14 cellular contexts compared by ENCODE assay signal in the genomic region with DNA sequence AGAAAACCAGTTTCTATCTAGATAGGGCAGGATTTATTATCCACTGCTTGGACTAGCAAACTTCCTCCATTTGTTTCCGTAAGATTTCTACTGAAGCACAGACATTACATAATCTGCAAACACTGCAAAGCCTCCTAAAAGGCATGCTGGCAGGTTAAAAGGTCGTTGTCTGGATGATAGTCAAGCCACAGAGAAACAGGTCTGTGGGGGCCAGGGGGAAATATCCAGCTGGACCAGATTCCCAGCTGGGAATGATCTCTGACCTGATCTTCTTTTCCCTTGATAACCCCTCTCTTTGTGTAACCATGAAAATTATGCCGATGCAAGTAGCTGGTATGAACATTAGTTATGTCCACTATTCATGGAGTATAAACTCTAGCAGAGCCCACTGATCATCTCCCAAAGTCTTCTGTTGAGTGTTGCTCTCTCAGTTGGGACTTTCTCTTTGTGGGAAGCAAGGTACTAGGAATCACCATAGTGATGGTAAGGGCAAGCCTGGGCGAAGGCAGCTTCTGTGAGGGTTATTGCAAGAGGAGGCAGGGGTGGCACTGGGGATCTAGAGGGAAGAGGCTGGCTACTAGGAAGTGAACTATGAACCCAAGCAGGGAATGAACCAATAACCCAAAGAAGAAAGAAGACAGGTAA.
DNase-seq lines count a peak whose midpoint lies in the region; ATAC-seq and TF ChIP-seq lines count a peak whose summit lies in the region.
"Had no signal": no experiment of that assay in that cellular context is flagged by ENCODE, and none has a peak within 500 bp of the region (broad histone marks: within the 10 kb centered on the region; RNA-seq: fewer than 3 reads in every experiment).

No MANE protein-coding gene starts in this region.

- H2BK15ac ChIP-seq in H9 (ENCODE audit: low read depth, low read length) = no peak overlapping the region

- no peak overlapping the region for H3T11ph ChIP-seq in H9 (ENCODE audit: low read length)

- intact Hi-C loops in sigmoid colon (cut with DNase I) = no loop called here

- H2AFZ ChIP-seq in H9 (ENCODE audit: low read length) (no peak overlapping the region), SK-N-SH (ENCODE audit: low read depth) (no peak overlapping the region)

- peaks cover 0 to 4% of the 10 kb centered on the region in 2 experiments; a peak in 2 of 4 replicates for H3K4me1 Mint-ChIP-seq in H9
- peaks cover 14% of the 10 kb centered on the region for H3K4me1 Mint-ChIP-seq in endothelial cell (ENCODE audit: unreplicated experiment)
- H3K4me1 Mint-ChIP-seq in nephron = peaks cover 6% of the 10 kb centered on the region
- H3K4me1 Mint-ChIP-seq: activated naive CD4-positive, alpha-beta T cell treated with anti-CD3 and anti-CD28 coated beads, Interleukin-2, amount 10 ng/mL, durations not matched to agents 7 days and 5 days had no signal

- WGBS in H9 (ENCODE audit: extremely low coverage, insufficient read length, low lambda C conversion rate) = no CpG with 5 or more reads among the region's 4 CpGs
- 71% methylated on average over 4 of the region's 4 CpGs for WGBS in SK-N-SH (ENCODE audit: low lambda C conversion rate)
- WGBS in sigmoid colon, 2 donors = 48 to 59% methylated on average over 4 of the region's 4 CpGs

- H3K4me2 ChIP-seq in H9 (ENCODE audit: insufficient read depth, insufficient read length, low read length) (no peak overlapping the region), SK-N-SH (no peak overlapping the region; the same call in 1 of the 2 replicates)

- H3K4me3 ChIP-seq in SK-N-SH (ENCODE audit: low read depth in 2 of 2, low read length in 1 of 2) = no peak overlapping the region
- H3K4me3 ChIP-seq in sigmoid colon = no peak overlapping the region
- H3K4me3 ChIP-seq: tibial nerve had no signal

- no peak overlapping the region for H2AK5ac ChIP-seq in H9 (ENCODE audit: insufficient read length, low read length)

- no peak for TF ChIP-seq POLR2A in sigmoid colon (IDR thresholded peaks at IDR 0.05)

- H4K20me1 ChIP-seq in H9 (ENCODE audit: control insufficient read depth, insufficient read depth, insufficient read length) (no peaks in the 10 kb centered on the region), SK-N-SH (ENCODE audit: insufficient read depth) (no peaks in the 10 kb centered on the region)

- H4K91ac ChIP-seq in H9 (ENCODE audit: insufficient read length, low read depth, low read length) = no peak overlapping the region

- H3K27me3 Mint-ChIP-seq in H9 (ENCODE audit: low read depth) (no peaks in the 10 kb centered on the region), endothelial cell (ENCODE audit: unreplicated experiment) (peaks cover 2% of the 10 kb centered on the region), nephron (ENCODE audit: low read depth) (no peaks in the 10 kb centered on the region)
- H3K27me3 Mint-ChIP-seq: activated naive CD4-positive, alpha-beta T cell treated with anti-CD3 and anti-CD28 coated beads, Interleukin-2, amount 10 ng/mL, durations not matched to agents 7 days and 5 days; CD4-positive, alpha-beta memory T cell had no signal

- POLR2A ChIA-PET in SK-N-SH (lab: Yijun Ruan, JAX) = interaction anchor here (0.7 kb wide), 1 partner anchor 50 kb away, joined by 3 read pairs; no protein-coding TSS in a partner anchor

- H3K18ac ChIP-seq in H9 (ENCODE audit: insufficient read length, low read depth, low read length) = no peak overlapping the region

- TF ChIP-seq RAD21 in SK-N-SH (IDR thresholded peaks at IDR 0.05; ENCODE audit: low read length) = no peak

- peaks cover 0 to 12% of the 10 kb centered on the region in 2 experiments for H3K36me3 ChIP-seq in SK-N-SH (replicated peaks in 1 of 2; ENCODE audit: control insufficient read depth in 1 of 2, insufficient read depth in 2 of 2, low read length in 1 of 2)
- H3K36me3 ChIP-seq in sigmoid colon = peaks cover 0 to 11% (median 0%) of the 10 kb centered on the region in 4 donors

- TF ChIP-seq CTCF in H9 (conservative IDR thresholded peaks at IDR 0.05) (no peak), SK-N-SH (IDR thresholded peaks at IDR 0.05) (no peak), endothelial cell (IDR thresholded peaks at IDR 0.05; ENCODE audit: unreplicated experiment) (no peak), nephron (IDR thresholded peaks at IDR 0.05; ENCODE audit: unreplicated experiment in 3 of 3) (no peak), sigmoid colon (IDR thresholded peaks at IDR 0.05) (no peak)

- no peak overlapping the region for H3K14ac ChIP-seq in H9 (ENCODE audit: insufficient read depth, low read length)

- no peak overlapping the region for H3K4ac ChIP-seq in H9 (ENCODE audit: low read depth, low read length)

- H3K79me2 ChIP-seq in H9 (ENCODE audit: insufficient read depth, low read length) = no peaks in the 10 kb centered on the region
- H3K79me2 ChIP-seq in SK-N-SH (ENCODE audit: insufficient read depth) = no peaks in the 10 kb centered on the region

- no peak overlapping the region for H3K23ac ChIP-seq in H9 (ENCODE audit: insufficient read length, low read depth, low read length)

- H3F3A ChIP-seq in SK-N-SH (replicated peaks; ENCODE audit: insufficient read depth) = no peaks in the 10 kb centered on the region

- H3K36me3 Mint-ChIP-seq in H9 (ENCODE audit: insufficient read depth in 1 of 3, low read depth in 3 of 3) = no peaks in the 10 kb centered on the region; a peak in 1 of 7 replicates
- no peaks in the 10 kb centered on the region for H3K36me3 Mint-ChIP-seq in endothelial cell (ENCODE audit: low read depth, unreplicated experiment)
- H3K36me3 Mint-ChIP-seq in nephron (ENCODE audit: low read depth) = peaks cover 43% of the 10 kb centered on the region

- no peak for DNase-seq in H9
- DNase-seq in SK-N-SH = no peak
- peak; percentile 14 for DNase-seq in endothelial cell (ENCODE audit: low spot score)
- no peak for DNase-seq in HUDEP-2 (lab: John Stamatoyannopoulos, UW; ENCODE audit: unreplicated experiment in 76 of 76)
- no peak for DNase-seq in sigmoid colon
- no peak for DNase-seq in HK-2 (ENCODE audit: unreplicated experiment)
- DNase-seq: activated CD4-positive, alpha-beta T cell treated with anti-CD3 and anti-CD28 coated beads for 1 hour; activated naive CD4-positive, alpha-beta T cell treated with anti-CD3 and anti-CD28 coated beads, Interleukin-2, amount 10 ng/mL, durations not matched to agents 7 days and 5 days; MM.1S; OCI-M1 had no signal

- no peak overlapping the region for H2BK20ac ChIP-seq in H9 (ENCODE audit: low read depth, low read length, poor library complexity, severe bottlenecking)

- no peak overlapping the region for H2BK120ac ChIP-seq in H9 (ENCODE audit: low read depth, low read length, poor library complexity, severe bottlenecking)

- no peak overlapping the region for H4K5ac ChIP-seq in H9 (ENCODE audit: insufficient read length, low read depth, low read length)

- no peaks in the 10 kb centered on the region for H3K9me3 ChIP-seq in H9 (ENCODE audit: control insufficient read depth, low read depth, low read length)
- no peaks in the 10 kb centered on the region for H3K9me3 ChIP-seq in SK-N-SH
- no peaks in the 10 kb centered on the region for H3K9me3 ChIP-seq in sigmoid colon
- H3K9me3 ChIP-seq: tibial nerve had no signal

- H3K9ac ChIP-seq in H9 (ENCODE audit: extremely low read depth, insufficient read length, low read length) (no peak overlapping the region), SK-N-SH (no peak overlapping the region)

- H3K27ac Mint-ChIP-seq in H9 (peak overlapping the region in 2 of 3 experiments; percentile 33 to 42; a peak in 2 of 7 replicates), endothelial cell (ENCODE audit: unreplicated experiment) (peak overlapping the region; percentile 58), nephron (peak overlapping the region; percentile 6 to 40 (median 11))
- H3K27ac Mint-ChIP-seq: activated naive CD4-positive, alpha-beta T cell treated with anti-CD3 and anti-CD28 coated beads, Interleukin-2, amount 10 ng/mL, durations not matched to agents 7 days and 5 days had no signal

- TF ChIP-seq EP300 in SK-N-SH (IDR thresholded peaks at IDR 0.05; ENCODE audit: borderline replicate concordance in 1 of 2, low read depth in 1 of 2, low read length in 1 of 2) (no peak), sigmoid colon (IDR thresholded peaks at IDR 0.05) (no peak)

- H3K4me3 Mint-ChIP-seq in H9 = no peak overlapping the region
- H3K4me3 Mint-ChIP-seq in endothelial cell (ENCODE audit: unreplicated experiment) = no peak overlapping the region
- H3K4me3 Mint-ChIP-seq in nephron = no peak overlapping the region
- H3K4me3 Mint-ChIP-seq: activated naive CD4-positive, alpha-beta T cell treated with anti-CD3 and anti-CD28 coated beads, Interleukin-2, amount 10 ng/mL, durations not matched to agents 7 days and 5 days; CD4-positive, alpha-beta memory T cell had no signal

- no peak overlapping the region for H2BK12ac ChIP-seq in H9 (ENCODE audit: insufficient read length, low read depth, low read length)

- H3K9me3 Mint-ChIP-seq in H9 = no peaks in the 10 kb centered on the region
- H3K9me3 Mint-ChIP-seq in endothelial cell (ENCODE audit: unreplicated experiment) = no peaks in the 10 kb centered on the region
- H3K9me3 Mint-ChIP-seq in nephron = no peaks in the 10 kb centered on the region
- H3K9me3 Mint-ChIP-seq: activated naive CD4-positive, alpha-beta T cell treated with anti-CD3 and anti-CD28 coated beads, Interleukin-2, amount 10 ng/mL, durations not matched to agents 7 days and 5 days; CD4-positive, alpha-beta memory T cell had no signal

- no peak overlapping the region for H2BK5ac ChIP-seq in H9 (ENCODE audit: insufficient read length, low read length)

- CTCF ChIA-PET in SK-N-SH (lab: Yijun Ruan, JAX) = interaction anchor here (0.8 to 1.9 kb wide), 3 partner anchors 33 to 235 kb away, joined by 3 to 5 read pairs (median 4); no protein-coding TSS in a partner anchor

- H3K27me3 ChIP-seq in H9 (ENCODE audit: insufficient read depth, low read length) (no peaks in the 10 kb centered on the region), SK-N-SH (ENCODE audit: insufficient read depth) (no peaks in the 10 kb centered on the region), sigmoid colon (no peaks in the 10 kb centered on the region)
- H3K27me3 ChIP-seq: tibial nerve had no signal

- no peaks in the 10 kb centered on the region for H3K4me1 ChIP-seq in H9 (ENCODE audit: insufficient read depth, low read length)
- peaks cover 5 to 9% of the 10 kb centered on the region in 2 experiments; a peak in 3 of 4 replicates for H3K4me1 ChIP-seq in SK-N-SH (ENCODE audit: control insufficient read depth in 1 of 2, insufficient read depth in 2 of 2, low read depth in 1 of 2, low read length in 1 of 2)
- no peaks in the 10 kb centered on the region for H3K4me1 ChIP-seq in sigmoid colon

- no peaks in the 10 kb centered on the region for H3K9me2 ChIP-seq in SK-N-SH

- H3K27ac ChIP-seq in H9 (ENCODE audit: insufficient read length, low read depth, low read length) = no peak overlapping the region
- H3K27ac ChIP-seq in SK-N-SH (ENCODE audit: low read depth in 2 of 2, low read length in 1 of 2) = peak overlapping the region; percentile 9 to 47; a peak in 2 of 4 replicates
- H3K27ac ChIP-seq in sigmoid colon = no peak overlapping the region
- H3K27ac ChIP-seq: tibial nerve had no signal

- no peak overlapping the region for H4K8ac ChIP-seq in H9 (replicated peaks; ENCODE audit: insufficient read length, low read depth, low read length)

- no peaks in the 10 kb centered on the region for H3K23me2 ChIP-seq in H9 (ENCODE audit: insufficient read length, low read depth, low read length, poor library complexity, severe bottlenecking)

- no peak overlapping the region for H3K56ac ChIP-seq in H9 (ENCODE audit: insufficient read length, low read depth, low read length)

- H3K79me1 ChIP-seq in H9 (ENCODE audit: insufficient read depth, low read depth, low read length, poor library complexity, severe bottlenecking) = peaks cover 3% of the 10 kb centered on the region

- no peak for ATAC-seq in HG02798 (IDR thresholded peaks at IDR 0.05; ENCODE audit: poor library complexity, unreplicated experiment)

Comparison
In these comparisons a context has a peak if more than half of its experiments do, and no peak if none do; other contexts are left out.
1. H3K27ac ChIP-seq: peak in SK-N-SH (2 of 2); none in H9 (single experiment) and sigmoid colon (0 of 4).
2. Peak in every context shown above with its lines, with median percentiles within 50 percentile points of each other: H3K27ac Mint-ChIP-seq.